ENCODE assay signal across 9 cellular contexts in the genomic region with DNA sequence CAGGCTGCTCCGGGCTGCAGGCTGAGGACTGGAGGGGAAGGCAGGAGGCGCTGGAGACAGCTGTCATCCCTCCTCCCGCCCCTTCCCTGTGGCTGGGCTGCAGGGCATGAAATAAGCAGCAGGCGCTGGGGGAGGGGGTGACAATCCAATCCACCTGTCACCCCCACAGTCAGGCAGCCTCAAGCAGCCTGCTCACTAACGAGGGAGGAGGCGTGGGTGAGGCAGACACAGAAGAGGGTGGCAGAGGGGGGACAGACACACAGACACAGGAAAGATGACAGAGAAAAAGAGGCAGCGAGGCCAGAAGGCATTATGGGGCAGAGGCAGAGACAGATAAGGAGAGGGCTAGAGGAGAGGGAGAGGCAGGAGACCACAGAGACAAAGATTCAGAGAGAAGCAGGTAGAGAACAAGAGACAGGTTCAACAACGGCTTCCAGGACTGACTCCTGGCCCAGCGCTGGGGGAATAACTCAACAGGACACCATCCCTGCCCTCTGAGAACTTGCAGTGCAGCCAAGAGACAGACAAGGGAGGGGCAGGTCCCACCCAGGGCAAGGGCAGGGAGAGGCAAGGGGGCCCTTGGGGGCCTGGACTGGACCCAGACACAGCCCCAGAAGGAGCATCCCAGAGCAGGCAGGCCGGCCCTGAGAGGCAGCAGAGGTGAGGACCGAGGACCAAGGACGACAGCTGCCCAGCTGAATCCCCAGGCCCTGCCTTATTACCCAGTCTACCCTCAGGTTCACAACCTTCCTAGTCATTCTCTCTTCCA. TPM values are rescaled to one million over a fixed set of nuclear protein-coding genes. Genes with fewer than 3 reads are reported as not detected.
DNase-seq lines count a peak whose midpoint lies in the region; ATAC-seq and TF ChIP-seq lines count a peak whose summit lies in the region.
"Had no signal": no experiment of that assay in that cellular context is flagged by ENCODE, and none has a peak within 500 bp of the region (broad histone marks: within the 10 kb centered on the region; RNA-seq: fewer than 3 reads in every experiment).

No MANE protein-coding gene starts in this region.

- CTCF ChIA-PET in activated CD4-positive, alpha-beta T cell treated with anti-CD3 and anti-CD28 coated beads, Interleukin-2, amount 10 ng/mL, durations not matched to agents 7 days and 5 days (lab: Charles Lee), result interaction anchor here (0.5 to 6.6 kb wide), 9 partner anchors 8 to 137 kb away, joined by 3 to 46 read pairs (median 4); partner anchors contain the start of gene MEF2D

- H3K27me3 ChIP-seq in DND-41 (ENCODE audit: insufficient read depth, low read length, poor library complexity) (no peaks in the 10 kb centered on the region), H7 (ENCODE audit: control insufficient read depth, insufficient read depth, low read length) (no peaks in the 10 kb centered on the region), aorta (ENCODE audit: control insufficient read depth in 1 of 2, insufficient read depth in 2 of 2, low read length in 1 of 2) (no peaks in the 10 kb centered on the region)

- ATAC-seq in DND-41 (ENCODE audit: insufficient read depth, low read depth) (peak; percentile 76), aorta (ENCODE audit: low FRiP score) (peak; percentile 36)

- H3K9me3 ChIP-seq in DND-41 (ENCODE audit: insufficient read depth, low read length, severe bottlenecking), result no peaks in the 10 kb centered on the region
- H3K9me3 ChIP-seq in aorta (ENCODE audit: control insufficient read depth, low read length), result no peaks in the 10 kb centered on the region

- peaks cover 95% of the 10 kb centered on the region for H4K20me1 ChIP-seq in DND-41 (ENCODE audit: insufficient read depth, low read length)

- no peak for TF ChIP-seq POLR2A in erythroblast (IDR thresholded peaks at IDR 0.05; ENCODE audit: low read length)

- TF ChIP-seq CTCF in DND-41 (IDR thresholded peaks at IDR 0.05; ENCODE audit: borderline replicate concordance, extremely low read depth, low read length, poor library complexity, severe bottlenecking) (no peak), neural crest cell (conservative IDR thresholded peaks at IDR 0.05) (no peak)

- H3K27ac Mint-ChIP-seq in activated CD4-positive, alpha-beta T cell treated with anti-CD3 and anti-CD28 coated beads, Interleukin-2, amount 10 ng/mL, durations not matched to agents 7 days and 5 days, result peak overlapping the region; percentile 82
- peak overlapping the region; percentile 67 for H3K27ac Mint-ChIP-seq in neural crest cell (ENCODE audit: unreplicated experiment)

- H3K4me3 ChIP-seq in DND-41 (ENCODE audit: low read depth in 1 of 2, low read length in 2 of 2) (no peak overlapping the region), H7 (ENCODE audit: insufficient read depth, low read depth, low read length) (no peak overlapping the region), aorta (ENCODE audit: low read length in 2 of 2) (no peak overlapping the region)
- H3K4me3 ChIP-seq: SK-N-MC had no signal

- peaks cover 76% of the 10 kb centered on the region for H3K4me1 Mint-ChIP-seq in activated CD4-positive, alpha-beta T cell treated with anti-CD3 and anti-CD28 coated beads, Interleukin-2, amount 10 ng/mL, durations not matched to agents 7 days and 5 days
- H3K4me1 Mint-ChIP-seq in neural crest cell, result peaks cover 59% of the 10 kb centered on the region

- H3K4me2 ChIP-seq in DND-41 (ENCODE audit: insufficient read depth, low read length), result no peak overlapping the region

- H3K4me1 ChIP-seq in DND-41 (ENCODE audit: insufficient read depth, low read length) (peaks cover 2% of the 10 kb centered on the region; the same call in 1 of the 2 replicates), aorta (ENCODE audit: control insufficient read depth in 1 of 2, insufficient read depth in 2 of 2, low read length in 2 of 2) (peaks cover 4 to 11% of the 10 kb centered on the region in 2 donors)

- no peak overlapping the region for H3K9ac ChIP-seq in DND-41 (ENCODE audit: low read depth, low read length)

- DNase-seq in DND-41, result peak; percentile 74
- peak; percentile 85 for DNase-seq in H7
- peak; percentile 38 for DNase-seq in NCI-H2081 treated with DMSO at 0.1 percent for 48 hours (lab: John Stamatoyannopoulos, UW)
- peak; percentile 25 for DNase-seq in activated CD4-positive, alpha-beta T cell treated with anti-CD3 and anti-CD28 coated beads, Interleukin-2, amount 10 ng/mL, durations not matched to agents 7 days and 5 days
- peak; percentile 66 to 68 for DNase-seq in erythroblast (lab: John Stamatoyannopoulos, UW)
- DNase-seq in neural crest cell (ENCODE audit: low read depth, low spot score), result no peak
- peak in 1 of 2 donors; percentile 55 for DNase-seq in aorta
- DNase-seq in NCI-H748 (lab: John Stamatoyannopoulos, UW; ENCODE audit: unreplicated experiment), result no peak

- H3K36me3 ChIP-seq in DND-41 (ENCODE audit: insufficient read depth, low read length) (peaks cover 13% of the 10 kb centered on the region; the same call in 1 of the 2 replicates), H7 (replicated peaks; ENCODE audit: control insufficient read depth, insufficient read depth, low read length) (no peaks in the 10 kb centered on the region; the same call in 1 of the 2 replicates), aorta (ENCODE audit: control insufficient read depth in 1 of 2, insufficient read depth in 2 of 2, low read length in 1 of 2) (no peaks in the 10 kb centered on the region)

- H2AFZ ChIP-seq in DND-41 (ENCODE audit: low read depth, low read length), result no peak overlapping the region

- H3K9me3 Mint-ChIP-seq in activated CD4-positive, alpha-beta T cell treated with anti-CD3 and anti-CD28 coated beads, Interleukin-2, amount 10 ng/mL, durations not matched to agents 7 days and 5 days, result no peaks in the 10 kb centered on the region
- no peaks in the 10 kb centered on the region for H3K9me3 Mint-ChIP-seq in neural crest cell

- H3K79me2 ChIP-seq in DND-41 (ENCODE audit: insufficient read depth, low read length), result peaks cover 97% of the 10 kb centered on the region

- peak overlapping the region; percentile 7 for H3K4me3 Mint-ChIP-seq in activated CD4-positive, alpha-beta T cell treated with anti-CD3 and anti-CD28 coated beads, Interleukin-2, amount 10 ng/mL, durations not matched to agents 7 days and 5 days
- peak overlapping the region; percentile 52 for H3K4me3 Mint-ChIP-seq in neural crest cell

- peaks cover 28% of the 10 kb centered on the region for H3K36me3 Mint-ChIP-seq in activated CD4-positive, alpha-beta T cell treated with anti-CD3 and anti-CD28 coated beads, Interleukin-2, amount 10 ng/mL, durations not matched to agents 7 days and 5 days (ENCODE audit: low read depth)
- no peaks in the 10 kb centered on the region for H3K36me3 Mint-ChIP-seq in neural crest cell (ENCODE audit: low read depth)

- intact Hi-C loops in aorta (cut with DNase I), result no loop called here

- no peaks in the 10 kb centered on the region for H3K27me3 Mint-ChIP-seq in activated CD4-positive, alpha-beta T cell treated with anti-CD3 and anti-CD28 coated beads, Interleukin-2, amount 10 ng/mL, durations not matched to agents 7 days and 5 days
- no peaks in the 10 kb centered on the region for H3K27me3 Mint-ChIP-seq in neural crest cell (ENCODE audit: low read depth)

- H3K27ac ChIP-seq in DND-41 (ENCODE audit: low read length), result peak overlapping the region; percentile 5; the same call in 1 of the 2 replicates
- no peak overlapping the region for H3K27ac ChIP-seq in aorta (ENCODE audit: low read depth in 1 of 2, low read length in 2 of 2)
- H3K27ac ChIP-seq: SK-N-MC had no signal

- POLR2A ChIA-PET in activated CD4-positive, alpha-beta T cell treated with anti-CD3 and anti-CD28 coated beads, Interleukin-2, amount 10 ng/mL, durations not matched to agents 7 days and 5 days (lab: Charles Lee), result interaction anchor here (1.1 kb wide), 1 partner anchor 12 kb away, joined by 3 read pairs; no protein-coding TSS in a partner anchor

- WGBS in aorta, 2 donors, result 7 to 8% methylated on average over 12 of the region's 12 CpGs

RNA-seq across cellular contexts. Expression of gene MEF2D, which starts 11.2 kb away (rescaled TPM):
- 14.2 TPM in 2 replicates for total RNA-seq in H7 (2014; rRNA removed; shearing (Covaris generic))
- 10 to 100 TPM; 34.0 to 39.4 TPM for total RNA-seq in activated CD4-positive, alpha-beta T cell treated with anti-CD3 and anti-CD28 coated beads, Interleukin-2, amount 10 ng/mL, durations not matched to agents 7 days and 5 days
- total RNA-seq in neural crest cell, result 12.2 and 17.3 TPM in 2 replicates
- total RNA-seq in aorta, result 10 to 100 TPM; 82.1 to 95.8 TPM
- polyA plus RNA-seq in aorta, result 10 to 100 TPM in 1 of 2 donors, 1 to 10 TPM in 1; 8.1 to 27.4 TPM

Comparison
In these comparisons a context has a peak if more than half of its experiments do, and no peak if none do; other contexts are left out.
1. DNase-seq: peak in DND-41 (single experiment), H7 (single experiment), NCI-H2081 treated with DMSO at 0.1 percent for 48 hours (single experiment), activated CD4-positive, alpha-beta T cell treated with anti-CD3 and anti-CD28 coated beads, Interleukin-2, amount 10 ng/mL, durations not matched to agents 7 days and 5 days (single experiment) and erythroblast (2 of 2); none in neural crest cell (single experiment) and NCI-H748 (single experiment).